8 cellular contexts compared by ENCODE assay signal in the genomic region with DNA sequence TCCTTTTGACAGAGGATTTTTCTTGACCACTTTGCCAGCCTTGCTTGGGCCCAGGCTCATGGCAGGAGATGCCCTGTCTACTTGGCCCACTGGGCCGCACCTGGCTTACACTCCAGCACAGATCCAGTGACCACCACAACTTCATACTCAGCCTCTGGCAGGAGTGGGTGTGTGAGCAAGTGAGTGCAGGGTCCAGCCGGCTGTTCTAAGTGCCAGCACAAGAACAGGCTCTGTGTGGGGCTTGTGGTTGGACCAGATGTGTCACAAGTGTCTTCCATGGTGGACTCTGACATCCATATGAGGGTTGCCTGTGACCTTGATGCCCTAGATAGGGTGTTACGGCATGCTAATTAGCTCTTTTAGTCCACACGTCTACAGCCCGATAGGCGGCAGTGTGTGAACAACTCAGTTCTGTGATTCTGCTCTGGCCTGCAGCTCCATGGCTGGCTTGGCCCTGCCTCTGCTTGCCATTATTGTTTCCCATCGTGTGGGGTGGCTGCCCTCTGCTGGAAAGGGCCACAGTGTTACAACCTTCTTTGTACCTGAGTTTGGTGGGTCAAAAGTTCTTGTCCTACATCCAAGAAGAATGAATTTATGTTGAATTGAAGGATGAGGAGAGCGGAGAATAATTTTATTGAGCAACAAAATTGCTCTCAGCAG.
DNase-seq lines count a peak whose midpoint lies in the region; ATAC-seq and TF ChIP-seq lines count a peak whose summit lies in the region.

No MANE protein-coding gene starts in this region.

- no peaks in the 10 kb centered on the region for H3F3A ChIP-seq in SU-DHL-6 (ENCODE audit: insufficient read depth)

- no peak overlapping the region for H3K9ac ChIP-seq in SU-DHL-6 (ENCODE audit: low read length)

- TF ChIP-seq CTCF in SU-DHL-6 (IDR thresholded peaks at IDR 0.05; ENCODE audit: insufficient read depth, low read length, poor library complexity, severe bottlenecking) (peak; percentile 62), gastroesophageal sphincter (IDR thresholded peaks at IDR 0.05) (no peak)

- H3K9me3 Mint-ChIP-seq in activated T-cell treated with anti-CD3 and anti-CD28 coated beads, Interleukin-2, amount 50 U/mL, for 24 hours: no peaks in the 10 kb centered on the region

- H3K9me3 ChIP-seq in SU-DHL-6 (ENCODE audit: insufficient read depth, low read length) (no peaks in the 10 kb centered on the region), gastroesophageal sphincter (no peaks in the 10 kb centered on the region)

- DNase-seq in activated T-cell treated with anti-CD3 and anti-CD28 coated beads, Interleukin-2, amount 50 U/mL, for 24 hours: peak; percentile 37
- no peak for DNase-seq in activated T-cell treated with anti-CD3 and anti-CD28 coated beads for 4 hours
- DNase-seq in HT1080 (ENCODE audit: low read depth): peak; percentile 65
- DNase-seq in foreskin melanocyte: peak; percentile 24
- peak in 3 of 4 experiments; percentile 1 to 10 (median 9) for DNase-seq in stimulated activated CD4-positive, alpha-beta T cell treated with anti-CD3 and anti-CD28 coated beads, Interleukin-1b, Interleukin-23, amount 100 ng/mL, for 24 hours (ENCODE audit: low read depth in 4 of 4, low spot score in 1 of 4)

- TF ChIP-seq EP300 in gastroesophageal sphincter (IDR thresholded peaks at IDR 0.05): no peak

- H3K79me2 ChIP-seq in SU-DHL-6 (ENCODE audit: insufficient read depth, low read length): no peaks in the 10 kb centered on the region

- H3K27me3 Mint-ChIP-seq in activated T-cell treated with anti-CD3 and anti-CD28 coated beads, Interleukin-2, amount 50 U/mL, for 24 hours: no peaks in the 10 kb centered on the region

- no peak overlapping the region for H3K27ac Mint-ChIP-seq in activated T-cell treated with anti-CD3 and anti-CD28 coated beads, Interleukin-2, amount 50 U/mL, for 24 hours

- no peaks in the 10 kb centered on the region for H3K36me3 Mint-ChIP-seq in activated T-cell treated with anti-CD3 and anti-CD28 coated beads, Interleukin-2, amount 50 U/mL, for 24 hours (ENCODE audit: low read depth)

- TF ChIP-seq POLR2A in gastroesophageal sphincter (IDR thresholded peaks at IDR 0.05): no peak

- WGBS in gastroesophageal sphincter (ENCODE audit: low coverage in 1 of 2), 2 donors: 78 to 98% methylated on average over 5 to 6 of the region's 8 CpGs

- H3K4me1 Mint-ChIP-seq in activated T-cell treated with anti-CD3 and anti-CD28 coated beads, Interleukin-2, amount 50 U/mL, for 24 hours (ENCODE audit: low read depth): no peaks in the 10 kb centered on the region

- H3K4me1 ChIP-seq in gastroesophageal sphincter: no peaks in the 10 kb centered on the region

- no peaks in the 10 kb centered on the region for H3K9me2 ChIP-seq in SU-DHL-6 (replicated peaks; ENCODE audit: insufficient read depth, low read length)

- peak overlapping the region; percentile 58 for H2AFZ ChIP-seq in SU-DHL-6 (ENCODE audit: low read depth, low read length, severe bottlenecking)

- H4K20me1 ChIP-seq in SU-DHL-6 (ENCODE audit: low read depth, low read length): no peaks in the 10 kb centered on the region

- no peak overlapping the region for H3K4me2 ChIP-seq in SU-DHL-6 (ENCODE audit: low read depth, low read length, poor library complexity, severe bottlenecking)

- H3K4me3 ChIP-seq in SU-DHL-6 (ENCODE audit: insufficient read depth, low read length, poor library complexity, severe bottlenecking) (no peak overlapping the region), gastroesophageal sphincter (no peak overlapping the region)

- H3K4me3 Mint-ChIP-seq in activated T-cell treated with anti-CD3 and anti-CD28 coated beads, Interleukin-2, amount 50 U/mL, for 24 hours: no peak overlapping the region

- no peaks in the 10 kb centered on the region for H3K36me3 ChIP-seq in SU-DHL-6 (ENCODE audit: low read length)
- H3K36me3 ChIP-seq in gastroesophageal sphincter: no peaks in the 10 kb centered on the region

- peak; percentile 90 for ATAC-seq in GM21825 (IDR thresholded peaks at IDR 0.05; ENCODE audit: unreplicated experiment)
- ATAC-seq in gastroesophageal sphincter: no peak

- no peak overlapping the region for H3K27ac ChIP-seq in SU-DHL-6 (ENCODE audit: low read depth, low read length)
- H3K27ac ChIP-seq in gastroesophageal sphincter: no peak overlapping the region

- H3K27me3 ChIP-seq in SU-DHL-6 (ENCODE audit: low read length): no peaks in the 10 kb centered on the region
- H3K27me3 ChIP-seq in gastroesophageal sphincter: no peaks in the 10 kb centered on the region
